1 cellular context compared by ENCODE assay signal in the genomic region with DNA sequence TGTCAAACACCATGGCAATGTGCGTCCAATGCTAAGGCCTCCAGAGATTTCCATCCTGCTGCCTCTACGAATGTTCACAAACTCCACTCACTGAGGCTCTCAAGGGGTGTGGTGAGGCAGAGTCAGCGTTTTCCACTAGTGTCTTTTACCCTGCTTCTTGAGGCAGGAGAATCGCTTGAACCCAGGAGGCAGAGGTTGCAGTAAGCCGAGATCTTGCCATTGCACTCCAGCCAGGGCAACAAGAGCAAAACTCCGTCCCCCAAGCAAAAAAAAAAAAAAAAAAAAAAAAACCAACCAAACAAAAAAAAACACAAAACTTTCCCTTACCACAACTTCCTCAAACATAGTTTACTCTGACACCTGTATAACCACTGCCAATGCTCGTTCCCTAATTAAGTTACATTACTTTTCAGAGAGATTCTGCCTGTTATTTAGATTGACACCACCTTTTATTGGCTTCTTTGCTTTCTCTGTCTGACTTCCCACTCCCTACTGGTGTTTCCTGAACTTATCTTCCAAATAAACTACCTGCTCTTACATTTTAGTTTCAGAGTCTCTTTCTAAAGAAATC.
TF ChIP-seq lines count a peak whose summit lies in the region.

No MANE protein-coding gene starts in this region.

TF ChIP-seq in GM12878, 131 proteins besides CTCF, POLR2A, EP300 and RAD21 (continued from another document and continues in another):
- TF ChIP-seq, protein P1, sequence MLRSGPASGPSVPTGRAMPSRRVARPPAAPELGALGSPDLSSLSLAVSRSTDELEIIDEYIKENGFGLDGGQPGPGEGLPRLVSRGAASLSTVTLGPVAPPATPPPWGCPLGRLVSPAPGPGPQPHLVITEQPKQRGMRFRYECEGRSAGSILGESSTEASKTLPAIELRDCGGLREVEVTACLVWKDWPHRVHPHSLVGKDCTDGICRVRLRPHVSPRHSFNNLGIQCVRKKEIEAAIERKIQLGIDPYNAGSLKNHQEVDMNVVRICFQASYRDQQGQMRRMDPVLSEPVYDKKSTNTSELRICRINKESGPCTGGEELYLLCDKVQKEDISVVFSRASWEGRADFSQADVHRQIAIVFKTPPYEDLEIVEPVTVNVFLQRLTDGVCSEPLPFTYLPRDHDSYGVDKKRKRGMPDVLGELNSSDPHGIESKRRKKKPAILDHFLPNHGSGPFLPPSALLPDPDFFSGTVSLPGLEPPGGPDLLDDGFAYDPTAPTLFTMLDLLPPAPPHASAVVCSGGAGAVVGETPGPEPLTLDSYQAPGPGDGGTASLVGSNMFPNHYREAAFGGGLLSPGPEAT (IDR thresholded peaks at IDR 0.05; ENCODE audit: low read depth), result peak; percentile 96
- peak; percentile 44; the same call in 1 of the 2 replicates for TF ChIP-seq CREM (IDR thresholded peaks at IDR 0.05; ENCODE audit: low read depth)
- no peak for TF ChIP-seq DPF2 (IDR thresholded peaks at IDR 0.05)
- TF ChIP-seq, protein P2, sequence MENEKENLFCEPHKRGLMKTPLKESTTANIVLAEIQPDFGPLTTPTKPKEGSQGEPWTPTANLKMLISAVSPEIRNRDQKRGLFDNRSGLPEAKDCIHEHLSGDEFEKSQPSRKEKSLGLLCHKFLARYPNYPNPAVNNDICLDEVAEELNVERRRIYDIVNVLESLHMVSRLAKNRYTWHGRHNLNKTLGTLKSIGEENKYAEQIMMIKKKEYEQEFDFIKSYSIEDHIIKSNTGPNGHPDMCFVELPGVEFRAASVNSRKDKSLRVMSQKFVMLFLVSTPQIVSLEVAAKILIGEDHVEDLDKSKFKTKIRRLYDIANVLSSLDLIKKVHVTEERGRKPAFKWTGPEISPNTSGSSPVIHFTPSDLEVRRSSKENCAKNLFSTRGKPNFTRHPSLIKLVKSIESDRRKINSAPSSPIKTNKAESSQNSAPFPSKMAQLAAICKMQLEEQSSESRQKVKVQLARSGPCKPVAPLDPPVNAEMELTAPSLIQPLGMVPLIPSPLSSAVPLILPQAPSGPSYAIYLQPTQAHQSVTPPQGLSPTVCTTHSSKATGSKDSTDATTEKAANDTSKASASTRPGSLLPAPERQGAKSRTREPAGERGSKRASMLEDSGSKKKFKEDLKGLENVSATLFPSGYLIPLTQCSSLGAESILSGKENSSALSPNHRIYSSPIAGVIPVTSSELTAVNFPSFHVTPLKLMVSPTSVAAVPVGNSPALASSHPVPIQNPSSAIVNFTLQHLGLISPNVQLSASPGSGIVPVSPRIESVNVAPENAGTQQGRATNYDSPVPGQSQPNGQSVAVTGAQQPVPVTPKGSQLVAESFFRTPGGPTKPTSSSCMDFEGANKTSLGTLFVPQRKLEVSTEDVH (IDR thresholded peaks at IDR 0.05; ENCODE audit: low read depth, partially characterized antibody), result no peak
- TF ChIP-seq RCOR1 (conservative IDR thresholded peaks at IDR 0.05; ENCODE audit: low read depth, low read length), result no peak
- TF ChIP-seq MYC (IDR thresholded peaks at IDR 0.05; ENCODE audit: insufficient read depth, insufficient read length, insufficient replicate concordance, low read length, severe bottlenecking), result no peak
- TF ChIP-seq, protein P3, sequence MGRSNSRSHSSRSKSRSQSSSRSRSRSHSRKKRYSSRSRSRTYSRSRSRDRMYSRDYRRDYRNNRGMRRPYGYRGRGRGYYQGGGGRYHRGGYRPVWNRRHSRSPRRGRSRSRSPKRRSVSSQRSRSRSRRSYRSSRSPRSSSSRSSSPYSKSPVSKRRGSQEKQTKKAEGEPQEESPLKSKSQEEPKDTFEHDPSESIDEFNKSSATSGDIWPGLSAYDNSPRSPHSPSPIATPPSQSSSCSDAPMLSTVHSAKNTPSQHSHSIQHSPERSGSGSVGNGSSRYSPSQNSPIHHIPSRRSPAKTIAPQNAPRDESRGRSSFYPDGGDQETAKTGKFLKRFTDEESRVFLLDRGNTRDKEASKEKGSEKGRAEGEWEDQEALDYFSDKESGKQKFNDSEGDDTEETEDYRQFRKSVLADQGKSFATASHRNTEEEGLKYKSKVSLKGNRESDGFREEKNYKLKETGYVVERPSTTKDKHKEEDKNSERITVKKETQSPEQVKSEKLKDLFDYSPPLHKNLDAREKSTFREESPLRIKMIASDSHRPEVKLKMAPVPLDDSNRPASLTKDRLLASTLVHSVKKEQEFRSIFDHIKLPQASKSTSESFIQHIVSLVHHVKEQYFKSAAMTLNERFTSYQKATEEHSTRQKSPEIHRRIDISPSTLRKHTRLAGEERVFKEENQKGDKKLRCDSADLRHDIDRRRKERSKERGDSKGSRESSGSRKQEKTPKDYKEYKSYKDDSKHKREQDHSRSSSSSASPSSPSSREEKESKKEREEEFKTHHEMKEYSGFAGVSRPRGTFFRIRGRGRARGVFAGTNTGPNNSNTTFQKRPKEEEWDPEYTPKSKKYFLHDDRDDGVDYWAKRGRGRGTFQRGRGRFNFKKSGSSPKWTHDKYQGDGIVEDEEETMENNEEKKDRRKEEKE (IDR thresholded peaks at IDR 0.05), result no peak
- TF ChIP-seq KLF5 (IDR thresholded peaks at IDR 0.05; ENCODE audit: partially characterized antibody), result no peak
- TF ChIP-seq STAT1 (conservative IDR thresholded peaks at IDR 0.05), result no peak
- TF ChIP-seq ZSCAN29 (IDR thresholded peaks at IDR 0.05), result no peak
- TF ChIP-seq CREB1 (IDR thresholded peaks at IDR 0.05; ENCODE audit: low read depth), result 0 out of 2 replicates have a peak, but pooled peaks have one; percentile 25
- no peak for TF ChIP-seq PAX8 (IDR thresholded peaks at IDR 0.05)
- no peak for TF ChIP-seq FOS (IDR thresholded peaks at IDR 0.05; ENCODE audit: borderline replicate concordance, extremely low read depth, insufficient read length)
- no peak for TF ChIP-seq IRF4 (IDR thresholded peaks at IDR 0.05; ENCODE audit: low read depth, low read length)
- TF ChIP-seq, protein P4, sequence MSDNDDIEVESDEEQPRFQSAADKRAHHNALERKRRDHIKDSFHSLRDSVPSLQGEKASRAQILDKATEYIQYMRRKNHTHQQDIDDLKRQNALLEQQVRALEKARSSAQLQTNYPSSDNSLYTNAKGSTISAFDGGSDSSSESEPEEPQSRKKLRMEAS (IDR thresholded peaks at IDR 0.05; ENCODE audit: low read depth, low read length), result no peak
- 0 out of 2 replicates have a peak, but pooled peaks have one; percentile 29 for TF ChIP-seq ZNF207 (IDR thresholded peaks at IDR 0.05; ENCODE audit: borderline replicate concordance)
- peak; percentile 95 to 97 for TF ChIP-seq IKZF2 (IDR thresholded peaks at IDR 0.05)
- peak; percentile 42 for TF ChIP-seq IKZF1 (conservative IDR thresholded peaks at IDR 0.05)
- TF ChIP-seq GABPA (IDR thresholded peaks at IDR 0.05; ENCODE audit: low read depth), result no peak
- no peak; the same call in 1 of the 2 replicates for TF ChIP-seq HDGF (IDR thresholded peaks at IDR 0.05)
- no peak for TF ChIP-seq ZBED1 (IDR thresholded peaks at IDR 0.05; ENCODE audit: borderline replicate concordance)
- no peak for TF ChIP-seq SREBF2 (IDR thresholded peaks at IDR 0.05; ENCODE audit: low read length)
- TF ChIP-seq, protein P5, sequence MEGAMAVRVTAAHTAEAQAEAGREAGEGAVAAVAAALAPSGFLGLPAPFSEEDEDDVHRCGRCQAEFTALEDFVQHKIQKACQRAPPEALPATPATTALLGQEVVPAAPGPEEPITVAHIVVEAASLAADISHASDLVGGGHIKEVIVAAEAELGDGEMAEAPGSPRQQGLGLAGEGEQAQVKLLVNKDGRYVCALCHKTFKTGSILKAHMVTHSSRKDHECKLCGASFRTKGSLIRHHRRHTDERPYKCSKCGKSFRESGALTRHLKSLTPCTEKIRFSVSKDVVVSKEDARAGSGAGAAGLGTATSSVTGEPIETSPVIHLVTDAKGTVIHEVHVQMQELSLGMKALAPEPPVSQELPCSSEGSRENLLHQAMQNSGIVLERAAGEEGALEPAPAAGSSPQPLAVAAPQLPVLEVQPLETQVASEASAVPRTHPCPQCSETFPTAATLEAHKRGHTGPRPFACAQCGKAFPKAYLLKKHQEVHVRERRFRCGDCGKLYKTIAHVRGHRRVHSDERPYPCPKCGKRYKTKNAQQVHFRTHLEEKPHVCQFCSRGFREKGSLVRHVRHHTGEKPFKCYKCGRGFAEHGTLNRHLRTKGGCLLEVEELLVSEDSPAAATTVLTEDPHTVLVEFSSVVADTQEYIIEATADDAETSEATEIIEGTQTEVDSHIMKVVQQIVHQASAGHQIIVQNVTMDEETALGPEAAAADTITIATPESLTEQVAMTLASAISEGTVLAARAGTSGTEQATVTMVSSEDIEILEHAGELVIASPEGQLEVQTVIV (IDR thresholded peaks at IDR 0.05; ENCODE audit: borderline replicate concordance, partially characterized antibody), result no peak
- TF ChIP-seq PML (IDR thresholded peaks at IDR 0.05; ENCODE audit: low read length), result no peak
- no peak for TF ChIP-seq TARDBP (IDR thresholded peaks at IDR 0.05; ENCODE audit: borderline replicate concordance)
- 0 out of 2 replicates have a peak, but pooled peaks have one; percentile 13 for TF ChIP-seq SMARCA5 (IDR thresholded peaks at IDR 0.05)
- peak; percentile 78 for TF ChIP-seq SMAD1 (IDR thresholded peaks at IDR 0.05; ENCODE audit: low read depth, partially characterized antibody)
- no peak for TF ChIP-seq SRF (IDR thresholded peaks at IDR 0.05; ENCODE audit: low read depth in 2 of 2, low read length in 2 of 2)
- no peak for TF ChIP-seq NFXL1 (IDR thresholded peaks at IDR 0.05; ENCODE audit: borderline replicate concordance)
- TF ChIP-seq GATAD2B (conservative IDR thresholded peaks at IDR 0.05; ENCODE audit: low read depth), result no peak
- no peak for TF ChIP-seq SIN3A (IDR thresholded peaks at IDR 0.05; ENCODE audit: low read depth, low read length)
- TF ChIP-seq ASH2L (IDR thresholded peaks at IDR 0.05; ENCODE audit: borderline replicate concordance, low read depth), result 0 out of 2 replicates have a peak, but pooled peaks have one; percentile 22
- TF ChIP-seq, protein P6, sequence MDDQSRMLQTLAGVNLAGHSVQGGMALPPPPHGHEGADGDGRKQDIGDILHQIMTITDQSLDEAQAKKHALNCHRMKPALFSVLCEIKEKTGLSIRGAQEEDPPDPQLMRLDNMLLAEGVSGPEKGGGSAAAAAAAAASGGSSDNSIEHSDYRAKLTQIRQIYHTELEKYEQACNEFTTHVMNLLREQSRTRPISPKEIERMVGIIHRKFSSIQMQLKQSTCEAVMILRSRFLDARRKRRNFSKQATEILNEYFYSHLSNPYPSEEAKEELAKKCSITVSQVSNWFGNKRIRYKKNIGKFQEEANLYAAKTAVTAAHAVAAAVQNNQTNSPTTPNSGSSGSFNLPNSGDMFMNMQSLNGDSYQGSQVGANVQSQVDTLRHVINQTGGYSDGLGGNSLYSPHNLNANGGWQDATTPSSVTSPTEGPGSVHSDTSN (IDR thresholded peaks at IDR 0.05; ENCODE audit: insufficient replicate concordance, low read depth, low read length), result peak; percentile 73
- TF ChIP-seq, protein P7, sequence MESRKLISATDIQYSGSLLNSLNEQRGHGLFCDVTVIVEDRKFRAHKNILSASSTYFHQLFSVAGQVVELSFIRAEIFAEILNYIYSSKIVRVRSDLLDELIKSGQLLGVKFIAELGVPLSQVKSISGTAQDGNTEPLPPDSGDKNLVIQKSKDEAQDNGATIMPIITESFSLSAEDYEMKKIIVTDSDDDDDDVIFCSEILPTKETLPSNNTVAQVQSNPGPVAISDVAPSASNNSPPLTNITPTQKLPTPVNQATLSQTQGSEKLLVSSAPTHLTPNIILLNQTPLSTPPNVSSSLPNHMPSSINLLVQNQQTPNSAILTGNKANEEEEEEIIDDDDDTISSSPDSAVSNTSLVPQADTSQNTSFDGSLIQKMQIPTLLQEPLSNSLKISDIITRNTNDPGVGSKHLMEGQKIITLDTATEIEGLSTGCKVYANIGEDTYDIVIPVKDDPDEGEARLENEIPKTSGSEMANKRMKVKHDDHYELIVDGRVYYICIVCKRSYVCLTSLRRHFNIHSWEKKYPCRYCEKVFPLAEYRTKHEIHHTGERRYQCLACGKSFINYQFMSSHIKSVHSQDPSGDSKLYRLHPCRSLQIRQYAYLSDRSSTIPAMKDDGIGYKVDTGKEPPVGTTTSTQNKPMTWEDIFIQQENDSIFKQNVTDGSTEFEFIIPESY (IDR thresholded peaks at IDR 0.05), result no peak
- peak; percentile 97 for TF ChIP-seq NBN (IDR thresholded peaks at IDR 0.05)
- TF ChIP-seq PAX5 (IDR thresholded peaks at IDR 0.05; ENCODE audit: borderline replicate concordance, low read depth, low read length), result no peak
- TF ChIP-seq, protein P8, sequence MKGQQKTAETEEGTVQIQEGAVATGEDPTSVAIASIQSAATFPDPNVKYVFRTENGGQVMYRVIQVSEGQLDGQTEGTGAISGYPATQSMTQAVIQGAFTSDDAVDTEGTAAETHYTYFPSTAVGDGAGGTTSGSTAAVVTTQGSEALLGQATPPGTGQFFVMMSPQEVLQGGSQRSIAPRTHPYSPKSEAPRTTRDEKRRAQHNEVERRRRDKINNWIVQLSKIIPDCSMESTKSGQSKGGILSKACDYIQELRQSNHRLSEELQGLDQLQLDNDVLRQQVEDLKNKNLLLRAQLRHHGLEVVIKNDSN (IDR thresholded peaks at IDR 0.05; ENCODE audit: borderline replicate concordance, extremely low read length, insufficient read depth, low read depth, low read length), result no peak
- TF ChIP-seq, protein P9, sequence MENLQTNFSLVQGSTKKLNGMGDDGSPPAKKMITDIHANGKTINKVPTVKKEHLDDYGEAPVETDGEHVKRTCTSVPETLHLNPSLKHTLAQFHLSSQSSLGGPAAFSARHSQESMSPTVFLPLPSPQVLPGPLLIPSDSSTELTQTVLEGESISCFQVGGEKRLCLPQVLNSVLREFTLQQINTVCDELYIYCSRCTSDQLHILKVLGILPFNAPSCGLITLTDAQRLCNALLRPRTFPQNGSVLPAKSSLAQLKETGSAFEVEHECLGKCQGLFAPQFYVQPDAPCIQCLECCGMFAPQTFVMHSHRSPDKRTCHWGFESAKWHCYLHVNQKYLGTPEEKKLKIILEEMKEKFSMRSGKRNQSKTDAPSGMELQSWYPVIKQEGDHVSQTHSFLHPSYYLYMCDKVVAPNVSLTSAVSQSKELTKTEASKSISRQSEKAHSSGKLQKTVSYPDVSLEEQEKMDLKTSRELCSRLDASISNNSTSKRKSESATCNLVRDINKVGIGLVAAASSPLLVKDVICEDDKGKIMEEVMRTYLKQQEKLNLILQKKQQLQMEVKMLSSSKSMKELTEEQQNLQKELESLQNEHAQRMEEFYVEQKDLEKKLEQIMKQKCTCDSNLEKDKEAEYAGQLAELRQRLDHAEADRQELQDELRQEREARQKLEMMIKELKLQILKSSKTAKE (IDR thresholded peaks at IDR 0.05; ENCODE audit: low read depth, poor library complexity, severe bottlenecking), result peak; percentile 85
- peak; percentile 98 for TF ChIP-seq MTA2 (IDR thresholded peaks at IDR 0.05; ENCODE audit: low read depth)
- TF ChIP-seq ZNF274 (IDR thresholded peaks at IDR 0.05; ENCODE audit: insufficient read depth, insufficient read length), result no peak
- TF ChIP-seq POU2F2 (IDR thresholded peaks at IDR 0.05; ENCODE audit: borderline replicate concordance, low read depth, low read length), result no peak
- TF ChIP-seq SMC3 (IDR thresholded peaks at IDR 0.05; ENCODE audit: borderline replicate concordance, low read length), result no peak
- TF ChIP-seq RFX5 (IDR thresholded peaks at IDR 0.05; ENCODE audit: low read depth, low read length), result no peak
- no peak for TF ChIP-seq NR2C2 (IDR thresholded peaks at IDR 0.05; ENCODE audit: borderline replicate concordance, control insufficient read depth, insufficient read length, low read depth)
- no peak for TF ChIP-seq SREBF1 (IDR thresholded peaks at IDR 0.05; ENCODE audit: low read length)
- TF ChIP-seq KAT2A (conservative IDR thresholded peaks at IDR 0.05; ENCODE audit: control insufficient read depth, low read depth, low read length), result no peak
- TF ChIP-seq FOXK2 (IDR thresholded peaks at IDR 0.05), result no peak
